34 cellular contexts compared by ENCODE assay signal in genomic region chr1:68285046-68285445, GRCh38. TPM values are rescaled to one million over a fixed set of nuclear protein-coding genes. Genes with fewer than 3 reads are reported as not detected.
"Had no signal": no experiment of that assay in that cellular context is flagged by ENCODE, and none has a peak within 500 bp of the region (broad histone marks: within the 10 kb centered on the region; RNA-seq: fewer than 3 reads in every experiment).

No MANE protein-coding gene starts in this region.

- DNase-seq: activated CD4-positive, alpha-beta memory T cell treated with anti-CD3 and anti-CD28 coated beads, Interleukin-2, amount 10 ng/mL, durations not matched to agents 7 days and 5 days; activated CD4-positive, alpha-beta T cell treated with anti-CD3 and anti-CD28 coated beads for 1 hour; activated CD4-positive, alpha-beta T cell treated with anti-CD3 and anti-CD28 coated beads for 36 hours; activated CD4-positive, alpha-beta T cell treated with anti-CD3 and anti-CD28 coated beads for 48 hours; activated CD4-positive, alpha-beta T cell treated with anti-CD3 and anti-CD28 coated beads, Interleukin-2, amount 10 ng/mL, durations not matched to agents 7 days and 5 days; activated CD4-positive, alpha-beta T cell treated with anti-CD3 and anti-CD28 coated beads, Interleukin-2, amount 50 U/mL, for 48 hours; activated CD4-positive, CD25-positive, alpha-beta regulatory T cell; activated CD8-positive, alpha-beta memory T cell treated with anti-CD3 and anti-CD28 coated beads for 24 hours; activated CD8-positive, alpha-beta memory T cell treated with anti-CD3 and anti-CD28 coated beads, Interleukin-2, amount 10 ng/mL, durations not matched to agents 7 days and 5 days; activated CD8-positive, alpha-beta memory T cell treated with anti-CD3 and anti-CD28 coated beads, Interleukin-2, amount 50 U/mL, for 48 hours; activated CD8-positive, alpha-beta T cell treated with anti-CD3 and anti-CD28 coated beads, Interleukin-2, amount 10 ng/mL, durations not matched to agents 7 days and 5 days; activated effector memory CD4-positive, alpha-beta T cell treated with Interleukin-2 at 50 U/mL for 16 hours; activated gamma-delta T cell; activated naive CD4-positive, alpha-beta T cell treated with anti-CD3 and anti-CD28 coated beads, Interleukin-2, amount 10 ng/mL, durations not matched to agents 7 days and 5 days; activated naive CD4-positive, alpha-beta T cell treated with Interleukin-2 at 50 U/mL for 16 hours; activated T-cell treated with anti-CD3 and anti-CD28 coated beads, Interleukin-2, amount 50 U/mL, for 24 hours; activated T-cell treated with anti-CD3 and anti-CD28 coated beads, Interleukin-2, amount 50 U/mL, for 48 hours; amygdala; anterior cingulate cortex; central memory CD4-positive, alpha-beta T cell; T-helper 1 cell; T-helper 2 cell; T-helper 9 cell; WERI-Rb-1 had no signal

- H3K4me3 Mint-ChIP-seq: activated CD4-positive, alpha-beta memory T cell treated with anti-CD3 and anti-CD28 coated beads, Interleukin-2, amount 10 ng/mL, durations not matched to agents 7 days and 5 days; activated CD4-positive, alpha-beta T cell treated with anti-CD3 and anti-CD28 coated beads for 36 hours; activated CD4-positive, alpha-beta T cell treated with anti-CD3 and anti-CD28 coated beads, Interleukin-2, amount 10 ng/mL, durations not matched to agents 7 days and 5 days; activated CD8-positive, alpha-beta memory T cell treated with anti-CD3 and anti-CD28 coated beads, Interleukin-2, amount 10 ng/mL, durations not matched to agents 7 days and 5 days; activated CD8-positive, alpha-beta T cell treated with anti-CD3 and anti-CD28 coated beads, Interleukin-2, amount 10 ng/mL, durations not matched to agents 7 days and 5 days; activated naive CD4-positive, alpha-beta T cell treated with anti-CD3 and anti-CD28 coated beads, Interleukin-2, amount 10 ng/mL, durations not matched to agents 7 days and 5 days; activated naive CD4-positive, alpha-beta T cell treated with anti-CD3 and anti-CD28 coated beads, Interleukin-2, amount 50 U/mL, for 24 hours; activated naive CD8-positive, alpha-beta T cell; activated T-cell treated with anti-CD3 and anti-CD28 coated beads, Interleukin-2, amount 50 U/mL, for 24 hours; brain; T-helper 1 cell treated with Interleukin-12 subunit alpha and Interleukin-12 subunit beta and Interleukin-4 antibody, amounts not matched to agents 30 μg/mL and 1 μg/mL, for 36 hours; T-helper 2 cell treated with Interferon-gamma antibody and Interleukin-4, amounts not matched to agents 5 μg/mL and 100 μg/mL, for 36 hours; WTC11 had no signal

- H3K27me3 Mint-ChIP-seq: activated CD4-positive, alpha-beta memory T cell treated with anti-CD3 and anti-CD28 coated beads, Interleukin-2, amount 10 ng/mL, durations not matched to agents 7 days and 5 days; activated CD4-positive, alpha-beta T cell treated with anti-CD3 and anti-CD28 coated beads for 36 hours; activated CD4-positive, alpha-beta T cell treated with anti-CD3 and anti-CD28 coated beads, Interleukin-2, amount 10 ng/mL, durations not matched to agents 7 days and 5 days; activated CD8-positive, alpha-beta memory T cell treated with anti-CD3 and anti-CD28 coated beads, Interleukin-2, amount 10 ng/mL, durations not matched to agents 7 days and 5 days; activated naive CD4-positive, alpha-beta T cell treated with anti-CD3 and anti-CD28 coated beads, Interleukin-2, amount 10 ng/mL, durations not matched to agents 7 days and 5 days; activated naive CD4-positive, alpha-beta T cell treated with anti-CD3 and anti-CD28 coated beads, Interleukin-2, amount 50 U/mL, for 24 hours; activated naive CD8-positive, alpha-beta T cell; activated T-cell treated with anti-CD3 and anti-CD28 coated beads, Interleukin-2, amount 50 U/mL, for 24 hours had no signal

- H3K27ac ChIP-seq: ascending aorta, breast epithelium, WERI-Rb-1 had no signal

- H3K4me1 Mint-ChIP-seq: activated CD4-positive, alpha-beta memory T cell treated with anti-CD3 and anti-CD28 coated beads, Interleukin-2, amount 10 ng/mL, durations not matched to agents 7 days and 5 days; activated CD4-positive, alpha-beta T cell treated with anti-CD3 and anti-CD28 coated beads for 36 hours; activated CD4-positive, alpha-beta T cell treated with anti-CD3 and anti-CD28 coated beads, Interleukin-2, amount 10 ng/mL, durations not matched to agents 7 days and 5 days; activated CD8-positive, alpha-beta memory T cell treated with anti-CD3 and anti-CD28 coated beads, Interleukin-2, amount 10 ng/mL, durations not matched to agents 7 days and 5 days; activated naive CD4-positive, alpha-beta T cell treated with anti-CD3 and anti-CD28 coated beads, Interleukin-2, amount 10 ng/mL, durations not matched to agents 7 days and 5 days; activated naive CD4-positive, alpha-beta T cell treated with anti-CD3 and anti-CD28 coated beads, Interleukin-2, amount 50 U/mL, for 24 hours; brain; WTC11 had no signal

- H3K36me3 Mint-ChIP-seq: activated CD8-positive, alpha-beta memory T cell treated with anti-CD3 and anti-CD28 coated beads, Interleukin-2, amount 10 ng/mL, durations not matched to agents 7 days and 5 days; activated naive CD4-positive, alpha-beta T cell treated with anti-CD3 and anti-CD28 coated beads, Interleukin-2, amount 10 ng/mL, durations not matched to agents 7 days and 5 days; activated naive CD4-positive, alpha-beta T cell treated with anti-CD3 and anti-CD28 coated beads, Interleukin-2, amount 50 U/mL, for 24 hours; activated naive CD8-positive, alpha-beta T cell; brain; WTC11 had no signal

- ATAC-seq: activated CD4-positive, alpha-beta T cell treated with anti-CD3 and anti-CD28 coated beads for 36 hours; activated CD4-positive, CD25-positive, alpha-beta regulatory T cell treated with anti-CD3 and anti-CD28 coated beads, Interleukin-2, amount 50 U/mL, for 24 hours; activated CD8-positive, alpha-beta memory T cell treated with anti-CD3 and anti-CD28 coated beads, Interleukin-2, amount 10 ng/mL, durations not matched to agents 7 days and 5 days; activated CD8-positive, alpha-beta T cell treated with anti-CD3 and anti-CD28 coated beads, Interleukin-2, amount 10 ng/mL, durations not matched to agents 7 days and 5 days; WTC11 had no signal

- H3K4me3 ChIP-seq: ascending aorta, breast epithelium had no signal

- H3K9me3 ChIP-seq: ascending aorta, breast epithelium had no signal

- H3K9me3 Mint-ChIP-seq: activated CD4-positive, alpha-beta memory T cell treated with anti-CD3 and anti-CD28 coated beads, Interleukin-2, amount 10 ng/mL, durations not matched to agents 7 days and 5 days; activated CD4-positive, alpha-beta T cell treated with anti-CD3 and anti-CD28 coated beads, Interleukin-2, amount 10 ng/mL, durations not matched to agents 7 days and 5 days; activated naive CD4-positive, alpha-beta T cell treated with anti-CD3 and anti-CD28 coated beads, Interleukin-2, amount 50 U/mL, for 24 hours; activated T-cell treated with anti-CD3 and anti-CD28 coated beads, Interleukin-2, amount 50 U/mL, for 24 hours; activated T-helper 2 cell treated with anti-CD3 and anti-CD28 coated beads, Interferon-gamma antibody, Interleukin-2, Interleukin-4, amounts not matched to agents 10 μg/mL and 5 μg/mL and 100 μg/mL, durations not matched to agents 14 hours and 24 hours and 36 hours; brain; T-helper 1 cell treated with Interleukin-12 subunit alpha and Interleukin-12 subunit beta and Interleukin-4 antibody, amounts not matched to agents 30 μg/mL and 1 μg/mL, for 36 hours; T-helper 2 cell treated with Interferon-gamma antibody and Interleukin-4, amounts not matched to agents 5 μg/mL and 100 μg/mL, for 36 hours had no signal

- H3K27me3 ChIP-seq: ascending aorta, breast epithelium had no signal

- H3K4me1 ChIP-seq: ascending aorta, breast epithelium had no signal

- H3K36me3 ChIP-seq: ascending aorta, breast epithelium, WERI-Rb-1 had no signal

- H3K27ac Mint-ChIP-seq: activated CD4-positive, alpha-beta memory T cell treated with anti-CD3 and anti-CD28 coated beads, Interleukin-2, amount 10 ng/mL, durations not matched to agents 7 days and 5 days; activated CD4-positive, alpha-beta T cell treated with anti-CD3 and anti-CD28 coated beads for 36 hours; activated CD4-positive, alpha-beta T cell treated with anti-CD3 and anti-CD28 coated beads, Interleukin-2, amount 10 ng/mL, durations not matched to agents 7 days and 5 days; activated CD8-positive, alpha-beta memory T cell treated with anti-CD3 and anti-CD28 coated beads, Interleukin-2, amount 10 ng/mL, durations not matched to agents 7 days and 5 days; activated CD8-positive, alpha-beta T cell treated with anti-CD3 and anti-CD28 coated beads, Interleukin-2, amount 10 ng/mL, durations not matched to agents 7 days and 5 days; activated naive CD4-positive, alpha-beta T cell treated with anti-CD3 and anti-CD28 coated beads, Interleukin-2, amount 10 ng/mL, durations not matched to agents 7 days and 5 days; activated naive CD4-positive, alpha-beta T cell treated with anti-CD3 and anti-CD28 coated beads, Interleukin-2, amount 50 U/mL, for 24 hours; activated naive CD8-positive, alpha-beta T cell; activated T-cell treated with anti-CD3 and anti-CD28 coated beads, Interleukin-2, amount 50 U/mL, for 24 hours; activated T-helper 2 cell treated with anti-CD3 and anti-CD28 coated beads, Interferon-gamma antibody, Interleukin-2, Interleukin-4, amounts not matched to agents 10 μg/mL and 5 μg/mL and 100 μg/mL, durations not matched to agents 14 hours and 24 hours and 36 hours; T-helper 1 cell treated with Interleukin-12 subunit alpha and Interleukin-12 subunit beta and Interleukin-4 antibody, amounts not matched to agents 30 μg/mL and 1 μg/mL, for 36 hours; T-helper 2 cell treated with Interferon-gamma antibody and Interleukin-4, amounts not matched to agents 5 μg/mL and 100 μg/mL, for 36 hours; WTC11 had no signal

RNA-seq across cellular contexts. Expression of gene WLS, which starts 52.7 kb away (rescaled TPM):
- total RNA-seq: activated CD4-positive, alpha-beta memory T cell treated with anti-CD3 and anti-CD28 coated beads, Interleukin-2, amount 10 ng/mL, durations not matched to agents 7 days and 5 days; activated CD4-positive, alpha-beta T cell treated with anti-CD3 and anti-CD28 coated beads for 36 hours; activated CD4-positive, alpha-beta T cell treated with anti-CD3 and anti-CD28 coated beads, Interleukin-2, amount 10 ng/mL, durations not matched to agents 7 days and 5 days; activated CD8-positive, alpha-beta memory T cell treated with anti-CD3 and anti-CD28 coated beads, Interleukin-2, amount 10 ng/mL, durations not matched to agents 7 days and 5 days; activated CD8-positive, alpha-beta T cell treated with anti-CD3 and anti-CD28 coated beads, Interleukin-2, amount 10 ng/mL, durations not matched to agents 7 days and 5 days; activated T-helper 2 cell treated with anti-CD3 and anti-CD28 coated beads, Interferon-gamma antibody, Interleukin-2, Interleukin-4, amounts not matched to agents 10 μg/mL and 5 μg/mL and 100 μg/mL, durations not matched to agents 14 hours and 24 hours and 36 hours had no signal
